11 cellular contexts compared by ENCODE assay signal in genomic region chr1:9315411-9316079, GRCh38. TPM values are rescaled to one million over a fixed set of nuclear protein-coding genes. Genes with fewer than 3 reads are reported as not detected.
DNase-seq lines count a peak whose midpoint lies in the region; ATAC-seq, FAIRE-seq and TF ChIP-seq lines count a peak whose summit lies in the region.
"Had no signal": no experiment of that assay in that cellular context is flagged by ENCODE, and none has a peak within 500 bp of the region (broad histone marks: within the 10 kb centered on the region; RNA-seq: fewer than 3 reads in every experiment).

No MANE protein-coding gene starts in this region.

- TF ChIP-seq EP300 in gastroesophageal sphincter (IDR thresholded peaks at IDR 0.05), result no peak

- H3K4me1 Mint-ChIP-seq in stimulated activated naive CD8-positive, alpha-beta T cell treated with anti-CD3 and anti-CD28 coated beads, Interleukin-15, Interleukin-2, amounts not matched to agents 100 ng/mL and 50 ng/mL, for 24 hours (ENCODE audit: low read depth), result peaks cover 41% of the 10 kb centered on the region

- H3K27me3 ChIP-seq in gastroesophageal sphincter, result no peaks in the 10 kb centered on the region

- FAIRE-seq in GM19239 (lab: Jason Lieb, UNC), result no peak

- peaks cover 0 to 12% of the 10 kb centered on the region in 2 donors for H3K36me3 ChIP-seq in gastroesophageal sphincter

- peak overlapping the region; percentile 3 for H3K4me3 Mint-ChIP-seq in stimulated activated naive CD8-positive, alpha-beta T cell treated with anti-CD3 and anti-CD28 coated beads, Interleukin-15, Interleukin-2, amounts not matched to agents 100 ng/mL and 50 ng/mL, for 24 hours

- no peak for TF ChIP-seq CTCF in gastroesophageal sphincter (IDR thresholded peaks at IDR 0.05)

- no peak overlapping the region for H3K4me3 ChIP-seq in gastroesophageal sphincter

- H3K27ac Mint-ChIP-seq in stimulated activated naive CD8-positive, alpha-beta T cell treated with anti-CD3 and anti-CD28 coated beads, Interleukin-15, Interleukin-2, amounts not matched to agents 100 ng/mL and 50 ng/mL, for 24 hours, result peak overlapping the region; percentile 49

- ATAC-seq in gastroesophageal sphincter, result no peak
- ATAC-seq: right cardiac atrium had no signal

- peaks cover 3 to 100% (median 57%) of the 10 kb centered on the region in 3 donors for H3K4me1 ChIP-seq in gastroesophageal sphincter

- TF ChIP-seq POLR2A in gastroesophageal sphincter (IDR thresholded peaks at IDR 0.05), result no peak

- peak overlapping the region in 3 of 4 donors; percentile 71 to 88 (median 80) for H3K27ac ChIP-seq in gastroesophageal sphincter
- H3K27ac ChIP-seq: 22Rv1, HL-60 had no signal

- H3K27me3 Mint-ChIP-seq in stimulated activated naive CD8-positive, alpha-beta T cell treated with anti-CD3 and anti-CD28 coated beads, Interleukin-15, Interleukin-2, amounts not matched to agents 100 ng/mL and 50 ng/mL, for 24 hours, result no peaks in the 10 kb centered on the region

- DNase-seq in DMS 273 (lab: John Stamatoyannopoulos, UW; ENCODE audit: unreplicated experiment) (peak; percentile 21), DMS 273 treated with DMSO at 0.1 percent for 48 hours (lab: John Stamatoyannopoulos, UW) (no peak), NCI-H187 treated with DMSO at 0.1 percent for 48 hours (lab: John Stamatoyannopoulos, UW) (no peak), GM19239 (ENCODE audit: insufficient read length, low spot score) (no peak), NCI-H2081 treated with DMSO at 0.1 percent for 48 hours (lab: John Stamatoyannopoulos, UW) (no peak)
- DNase-seq in activated T-cell treated with anti-CD3 and anti-CD28 coated beads, Interleukin-2, amount 50 U/mL, for 48 hours, result peak; percentile 85 to 87

- H3K9me3 ChIP-seq in gastroesophageal sphincter, result no peaks in the 10 kb centered on the region

- no peaks in the 10 kb centered on the region for H3K36me3 Mint-ChIP-seq in stimulated activated naive CD8-positive, alpha-beta T cell treated with anti-CD3 and anti-CD28 coated beads, Interleukin-15, Interleukin-2, amounts not matched to agents 100 ng/mL and 50 ng/mL, for 24 hours (ENCODE audit: low read depth)

- 26 to 70% methylated on average over 8 to 14 of the region's 20 CpGs for WGBS in gastroesophageal sphincter (ENCODE audit: low coverage in 1 of 2), 2 donors

- no peaks in the 10 kb centered on the region for H3K9me3 Mint-ChIP-seq in stimulated activated naive CD8-positive, alpha-beta T cell treated with anti-CD3 and anti-CD28 coated beads, Interleukin-15, Interleukin-2, amounts not matched to agents 100 ng/mL and 50 ng/mL, for 24 hours

RNA-seq across cellular contexts. Expression of gene SPSB1, which starts 22.9 kb away (rescaled TPM):
- 100 to 1,000 TPM in 2 of 4 donors, 10 to 100 TPM in 2; 56.3 to 111 (median 99.5) TPM for total RNA-seq in gastroesophageal sphincter

Comparison
In these comparisons a context has a peak if more than half of its experiments do, and no peak if none do; other contexts are left out.
1. DNase-seq: peak in DMS 273 (single experiment) and activated T-cell treated with anti-CD3 and anti-CD28 coated beads, Interleukin-2, amount 50 U/mL, for 48 hours (2 of 2); none in DMS 273 treated with DMSO at 0.1 percent for 48 hours (single experiment), NCI-H187 treated with DMSO at 0.1 percent for 48 hours (single experiment), GM19239 (single experiment) and NCI-H2081 treated with DMSO at 0.1 percent for 48 hours (single experiment).